ENCODE assay signal across 8 cellular contexts in the genomic region with DNA sequence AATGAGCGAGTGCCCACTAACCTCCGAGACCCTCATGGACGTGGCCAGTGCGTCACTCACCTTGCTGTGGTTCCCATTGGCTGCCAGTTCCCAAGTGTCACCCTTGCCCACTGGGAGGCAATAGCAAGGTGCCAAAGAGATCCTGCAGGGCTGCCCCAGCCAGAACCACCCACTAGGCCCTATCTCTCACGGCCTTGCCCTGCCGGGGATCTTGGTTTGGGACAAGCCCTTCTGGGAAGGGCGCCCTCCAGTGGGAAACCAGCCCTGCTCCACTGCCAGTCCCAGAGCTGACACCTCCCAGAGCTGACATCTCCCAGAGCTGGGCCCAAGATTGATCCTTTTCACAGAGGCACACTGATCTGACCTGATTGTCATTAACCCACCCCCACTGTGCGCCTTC. TPM values are rescaled to one million over a fixed set of nuclear protein-coding genes. Genes with fewer than 3 reads are reported as not detected.
A peak's percentile ranks its signal among the peaks of the same experiment; 100 is the strongest.
DNase-seq lines count a peak whose midpoint lies in the region; ATAC-seq and TF ChIP-seq lines count a peak whose summit lies in the region.

No MANE protein-coding gene starts in this region.

- intact Hi-C loops in left ventricle myocardium superior (cut with micrococcal nuclease) = loop anchor here (5.0 kb wide), 1 partner anchor 191 kb away; no protein-coding TSS in a partner anchor

- no peaks in the 10 kb centered on the region for H3K36me3 Mint-ChIP-seq in activated T-cell treated with anti-CD3 and anti-CD28 coated beads, Interleukin-2, amount 50 U/mL, for 24 hours (ENCODE audit: low read depth)

- H3K27ac ChIP-seq in VCaP = peak overlapping the region; percentile 87
- no peak overlapping the region for H3K27ac ChIP-seq in coronary artery

- H3K27me3 Mint-ChIP-seq in activated T-cell treated with anti-CD3 and anti-CD28 coated beads, Interleukin-2, amount 50 U/mL, for 24 hours = no peaks in the 10 kb centered on the region

- H3K4me3 ChIP-seq in coronary artery = no peak overlapping the region

- DNase-seq in 8988T = peak; percentile 76
- DNase-seq in GM13977 (ENCODE audit: low spot score) = no peak
- DNase-seq in left ventricle myocardium superior = peak; percentile 67
- no peak for DNase-seq in coronary artery (ENCODE audit: low spot score)
- no peak for DNase-seq in NAMALWA (ENCODE audit: low spot score)
- DNase-seq in glomerular visceral epithelial cell (ENCODE audit: extremely low spot score) = no peak
- DNase-seq in activated T-cell treated with anti-CD3 and anti-CD28 coated beads, Interleukin-2, amount 50 U/mL, for 24 hours = no peak

- H3K4me3 Mint-ChIP-seq in activated T-cell treated with anti-CD3 and anti-CD28 coated beads, Interleukin-2, amount 50 U/mL, for 24 hours = no peak overlapping the region

- peak; percentile 24 for ATAC-seq in left ventricle myocardium superior

- H3K9me3 Mint-ChIP-seq in activated T-cell treated with anti-CD3 and anti-CD28 coated beads, Interleukin-2, amount 50 U/mL, for 24 hours = no peaks in the 10 kb centered on the region

- in situ Hi-C loops in GM13977 (cut with MboI; ENCODE audit: low pct_unique_long_range_greater_than_20kb, low sequenced_read_pairs, unreplicated experiment) = no loop called here

- peaks cover 71% of the 10 kb centered on the region for H3K4me1 Mint-ChIP-seq in activated T-cell treated with anti-CD3 and anti-CD28 coated beads, Interleukin-2, amount 50 U/mL, for 24 hours (ENCODE audit: low read depth)

- peak; percentile 16 for TF ChIP-seq CTCF in GM13977 (IDR thresholded peaks at IDR 0.05; ENCODE audit: extremely low read depth, insufficient read depth, missing control alignments)
- peak; percentile 47 for TF ChIP-seq CTCF in VCaP (conservative IDR thresholded peaks at IDR 0.05)
- TF ChIP-seq CTCF in coronary artery (IDR thresholded peaks at IDR 0.05) = no peak

- H3K27ac Mint-ChIP-seq in activated T-cell treated with anti-CD3 and anti-CD28 coated beads, Interleukin-2, amount 50 U/mL, for 24 hours = no peak overlapping the region

RNA-seq across cellular contexts. Expression of a gene that starts 2.1 kb away (rescaled TPM):
- 46.3 TPM for total RNA-seq in left ventricle myocardium superior

RNA-seq across cellular contexts. Expression of a gene that starts 21.8 kb away (rescaled TPM):
- 227 TPM for total RNA-seq in left ventricle myocardium superior

Comparison
In these comparisons a context has a peak if more than half of its experiments do, and no peak if none do; other contexts are left out.
1. DNase-seq: peak in 8988T (single experiment) and left ventricle myocardium superior (single experiment); none in GM13977 (single experiment), coronary artery (single experiment), NAMALWA (single experiment), glomerular visceral epithelial cell (single experiment) and activated T-cell treated with anti-CD3 and anti-CD28 coated beads, Interleukin-2, amount 50 U/mL, for 24 hours (single experiment).